17 cellular contexts compared by ENCODE assay signal in genomic region chr13:91576590-91576989, GRCh38.
DNase-seq lines count a peak whose midpoint lies in the region; FAIRE-seq and TF ChIP-seq lines count a peak whose summit lies in the region.
"Had no signal": no experiment of that assay in that cellular context is flagged by ENCODE, and none has a peak within 500 bp of the region (broad histone marks: within the 10 kb centered on the region; RNA-seq: fewer than 3 reads in every experiment).

No MANE protein-coding gene starts in this region.

- no peak for FAIRE-seq in GM19239 (lab: Jason Lieb, UNC)
- FAIRE-seq: GM18507 had no signal

- peaks cover 2% of the 10 kb centered on the region for H3K9me3 Mint-ChIP-seq in activated CD4-positive, alpha-beta T cell treated with anti-CD3 and anti-CD28 coated beads, Interleukin-2, amount 10 ng/mL, durations not matched to agents 7 days and 5 days

- DNase-seq in activated CD4-positive, alpha-beta T cell treated with anti-CD3 and anti-CD28 coated beads for 48 hours: peak; percentile 11
- no peak for DNase-seq in activated CD4-positive, alpha-beta T cell treated with anti-CD3 and anti-CD28 coated beads, Interleukin-2, amount 10 ng/mL, durations not matched to agents 7 days and 5 days
- DNase-seq in LNCaP clone FGC (ENCODE audit: low read depth) (no peak), cerebellar cortex (ENCODE audit: low spot score) (peak; percentile 9), COLO668 (lab: John Stamatoyannopoulos, UW; ENCODE audit: unreplicated experiment) (no peak), GM19239 (ENCODE audit: insufficient read length, low spot score) (no peak), NCI-H510A (lab: John Stamatoyannopoulos, UW) (no peak)
- DNase-seq in stimulated activated CD8-positive, alpha-beta memory T cell treated with anti-CD3 and anti-CD28 coated beads, Interleukin-4, amount 100 ng/mL, for 48 hours: peak; percentile 23
- DNase-seq: activated CD4-positive, CD25-positive, alpha-beta regulatory T cell; activated gamma-delta T cell treated with Interleukin-2 at 50 U/mL for 16 hours; dermis blood vessel endothelial cell; GOT3; MM.1S; spleen; stimulated activated naive CD4-positive, alpha-beta T cell had no signal

- peak; percentile 30 for TF ChIP-seq CTCF in LNCaP clone FGC (IDR thresholded peaks at IDR 0.05; ENCODE audit: control insufficient read depth, extremely low read depth, insufficient read depth)

- no peak overlapping the region for H3K4me3 Mint-ChIP-seq in activated CD4-positive, alpha-beta T cell treated with anti-CD3 and anti-CD28 coated beads, Interleukin-2, amount 10 ng/mL, durations not matched to agents 7 days and 5 days
- H3K4me3 Mint-ChIP-seq: B cell had no signal

- no peaks in the 10 kb centered on the region for H3K36me3 Mint-ChIP-seq in activated CD4-positive, alpha-beta T cell treated with anti-CD3 and anti-CD28 coated beads, Interleukin-2, amount 10 ng/mL, durations not matched to agents 7 days and 5 days (ENCODE audit: low read depth)

- CTCF ChIA-PET in activated CD4-positive, alpha-beta T cell treated with anti-CD3 and anti-CD28 coated beads, Interleukin-2, amount 10 ng/mL, durations not matched to agents 7 days and 5 days (lab: Charles Lee): interaction anchor here (0.6 kb wide), 1 partner anchor 33 kb away, joined by 3 read pairs; no protein-coding TSS in a partner anchor

- POLR2A ChIA-PET in activated CD4-positive, alpha-beta T cell treated with anti-CD3 and anti-CD28 coated beads, Interleukin-2, amount 10 ng/mL, durations not matched to agents 7 days and 5 days (lab: Charles Lee): no interaction called here

- no peaks in the 10 kb centered on the region for H3K27me3 Mint-ChIP-seq in activated CD4-positive, alpha-beta T cell treated with anti-CD3 and anti-CD28 coated beads, Interleukin-2, amount 10 ng/mL, durations not matched to agents 7 days and 5 days
- H3K27me3 Mint-ChIP-seq: B cell had no signal

- H3K4me1 Mint-ChIP-seq in activated CD4-positive, alpha-beta T cell treated with anti-CD3 and anti-CD28 coated beads, Interleukin-2, amount 10 ng/mL, durations not matched to agents 7 days and 5 days: no peaks in the 10 kb centered on the region
- H3K4me1 Mint-ChIP-seq: B cell had no signal

- no peak overlapping the region for H3K27ac Mint-ChIP-seq in activated CD4-positive, alpha-beta T cell treated with anti-CD3 and anti-CD28 coated beads, Interleukin-2, amount 10 ng/mL, durations not matched to agents 7 days and 5 days
- H3K27ac Mint-ChIP-seq: B cell had no signal

- H3K4me3 ChIP-seq in LNCaP clone FGC (ENCODE audit: low read depth, low read length): no peak overlapping the region
- H3K4me3 ChIP-seq: spleen had no signal

Comparison
In these comparisons a context has a peak if more than half of its experiments do, and no peak if none do; other contexts are left out.
1. DNase-seq: peak in activated CD4-positive, alpha-beta T cell treated with anti-CD3 and anti-CD28 coated beads for 48 hours (single experiment), cerebellar cortex (single experiment) and stimulated activated CD8-positive, alpha-beta memory T cell treated with anti-CD3 and anti-CD28 coated beads, Interleukin-4, amount 100 ng/mL, for 48 hours (single experiment); none in activated CD4-positive, alpha-beta T cell treated with anti-CD3 and anti-CD28 coated beads, Interleukin-2, amount 10 ng/mL, durations not matched to agents 7 days and 5 days (single experiment), LNCaP clone FGC (single experiment), COLO668 (single experiment), GM19239 (single experiment) and NCI-H510A (single experiment).